ENCODE assay signal across 20 cellular contexts in genomic region chr1:65846911-65847310, GRCh38. TPM values are rescaled to one million over a fixed set of nuclear protein-coding genes. Genes with fewer than 3 reads are reported as not detected.
DNase-seq lines count a peak whose midpoint lies in the region; FAIRE-seq and TF ChIP-seq lines count a peak whose summit lies in the region.
"Had no signal": no experiment of that assay in that cellular context is flagged by ENCODE, and none has a peak within 500 bp of the region (broad histone marks: within the 10 kb centered on the region; RNA-seq: fewer than 3 reads in every experiment).

No MANE protein-coding gene starts in this region.

- TF ChIP-seq CTCF in D721Med (IDR thresholded peaks at IDR 0.05; ENCODE audit: insufficient read depth, missing control alignments), result no peak

- DNase-seq in D721Med (ENCODE audit: insufficient read length, low spot score), result no peak
- peak; percentile 42 for DNase-seq in LHCN-M2 (ENCODE audit: low read depth)
- DNase-seq in fibroblast of gingiva (ENCODE audit: low read depth), result peak; percentile 43
- DNase-seq in renal cortical epithelial cell (ENCODE audit: low read depth), result peak; percentile 7
- DNase-seq in stimulated activated CD4-positive, alpha-beta T cell treated with anti-CD3 and anti-CD28 coated beads, Interleukin-12 subunit alpha, Interleukin-12 subunit beta, amount 100 ng/mL, for 4 hours, result no peak
- no peak for DNase-seq in DMS114 treated with DMSO at 0.1 percent for 48 hours (lab: John Stamatoyannopoulos, UW; ENCODE audit: unreplicated experiment)
- no peak for DNase-seq in NCI-H345 treated with DMSO at 0.1 percent for 48 hours (lab: John Stamatoyannopoulos, UW; ENCODE audit: unreplicated experiment)
- DNase-seq: ACHN; Calu3; CD4-positive, alpha-beta T cell; GDM1; MV-4-11; NCI-H1417 treated with DMSO at 0.1 percent for 48 hours; NCI-H2029; NCI-H2171; NCI-H446 treated with DMSO at 0.1 percent for 48 hours; NK-92 treated with Interleukin-12 subunit alpha and Interleukin-12 subunit beta, amount 100 ng/mL, for 24 hours; SHP77 treated with DMSO at 0.1 percent for 48 hours had no signal

- FAIRE-seq in D721Med (lab: Jason Lieb, UNC), result peak; percentile 11
- FAIRE-seq: GM12892, H54 had no signal

RNA-seq across cellular contexts. Expression of gene PDE4B, which starts 54.2 kb away (rescaled TPM):
- 6.0 and 6.8 TPM in 2 replicates for total RNA-seq in LHCN-M2 (2014; rRNA removed)
- 0.83 TPM for polyA plus RNA-seq in LHCN-M2 (2012)
- total RNA-seq in renal cortical epithelial cell, result 0.70 and 1.0 TPM in 2 replicates

Comparison
In these comparisons a context has a peak if more than half of its experiments do, and no peak if none do; other contexts are left out.
1. DNase-seq: peak in LHCN-M2 (single experiment), fibroblast of gingiva (single experiment) and renal cortical epithelial cell (single experiment); none in D721Med (single experiment), stimulated activated CD4-positive, alpha-beta T cell treated with anti-CD3 and anti-CD28 coated beads, Interleukin-12 subunit alpha, Interleukin-12 subunit beta, amount 100 ng/mL, for 4 hours (single experiment), DMS114 treated with DMSO at 0.1 percent for 48 hours (single experiment) and NCI-H345 treated with DMSO at 0.1 percent for 48 hours (single experiment).